8 cellular contexts compared by ENCODE assay signal in the genomic region with DNA sequence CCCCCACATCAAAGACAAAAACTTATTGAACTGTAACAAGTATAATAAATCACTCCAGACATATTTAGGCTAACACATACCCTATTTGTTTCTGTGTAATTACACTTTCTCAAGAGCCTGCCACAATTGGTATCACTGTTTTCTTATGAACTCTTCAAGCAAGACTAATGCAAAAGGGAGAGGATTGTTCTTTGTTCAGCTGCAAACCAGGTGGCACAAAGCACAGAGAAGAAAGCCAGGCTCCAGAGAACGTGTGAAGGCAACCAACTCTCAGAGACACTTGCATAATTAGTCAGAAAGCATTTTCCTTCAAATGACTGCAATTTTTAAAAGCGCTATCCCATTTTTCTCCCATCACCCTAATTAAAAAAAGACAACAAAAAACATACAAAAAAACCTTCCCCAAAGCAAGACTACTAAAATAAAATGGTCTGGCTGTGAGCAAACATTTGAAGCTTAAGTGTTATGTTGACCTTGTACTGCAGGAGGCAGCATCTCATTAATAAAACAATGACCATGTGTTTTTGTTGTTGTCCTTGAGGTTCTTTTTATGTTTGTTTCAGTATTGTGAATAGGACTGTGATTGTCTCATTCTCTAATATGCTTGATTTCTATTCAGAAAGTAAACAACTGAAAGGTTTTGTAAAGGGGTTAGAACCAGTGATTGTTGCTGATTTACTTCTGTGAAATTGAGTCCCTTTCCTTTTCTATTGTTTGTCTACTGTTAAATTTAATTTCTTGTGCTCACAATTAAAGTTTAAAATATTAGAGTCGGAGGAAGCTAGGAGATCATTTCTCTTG.
A peak's percentile ranks its signal among the peaks of the same experiment; 100 is the strongest.
DNase-seq lines count a peak whose midpoint lies in the region; ATAC-seq and TF ChIP-seq lines count a peak whose summit lies in the region.

No MANE protein-coding gene starts in this region.

- H3K4me3 ChIP-seq in dorsolateral prefrontal cortex (no peak overlapping the region), mucosa of descending colon (no peak overlapping the region)

- H3K4me1 ChIP-seq in mucosa of descending colon (ENCODE audit: low read depth): peaks cover 3% of the 10 kb centered on the region

- no peaks in the 10 kb centered on the region for H3K36me3 ChIP-seq in mucosa of descending colon (ENCODE audit: low read depth)

- H3K9me3 ChIP-seq in mucosa of descending colon: no peaks in the 10 kb centered on the region

- no peaks in the 10 kb centered on the region for H3K9me3 Mint-ChIP-seq in natural killer cell
- no peaks in the 10 kb centered on the region for H3K9me3 Mint-ChIP-seq in natural killer cell treated with Interleukin-12 subunit alpha and Interleukin-12 subunit beta and Interleukin-15 and Interleukin-18, amount 100 ng/mL, for 72 hours
- no peaks in the 10 kb centered on the region for H3K9me3 Mint-ChIP-seq in activated CD4-positive, alpha-beta memory T cell treated with anti-CD3 and anti-CD28 coated beads for 36 hours
- no peaks in the 10 kb centered on the region for H3K9me3 Mint-ChIP-seq in activated CD4-positive, alpha-beta T cell treated with anti-CD3 and anti-CD28 coated beads, Interleukin-2, amount 10 ng/mL, durations not matched to agents 7 days and 5 days

- H3K27me3 Mint-ChIP-seq in natural killer cell (ENCODE audit: low read depth in 2 of 2): peaks cover 2 to 9% of the 10 kb centered on the region in 2 donors
- H3K27me3 Mint-ChIP-seq in natural killer cell treated with Interleukin-12 subunit alpha and Interleukin-12 subunit beta and Interleukin-15 and Interleukin-18, amount 100 ng/mL, for 72 hours: peaks cover 6 to 24% of the 10 kb centered on the region in 2 donors
- no peaks in the 10 kb centered on the region for H3K27me3 Mint-ChIP-seq in activated CD4-positive, alpha-beta memory T cell treated with anti-CD3 and anti-CD28 coated beads for 36 hours
- H3K27me3 Mint-ChIP-seq in activated CD4-positive, alpha-beta T cell treated with anti-CD3 and anti-CD28 coated beads, Interleukin-2, amount 10 ng/mL, durations not matched to agents 7 days and 5 days: no peaks in the 10 kb centered on the region

- ATAC-seq in natural killer cell (no peak), mucosa of descending colon (peak; percentile 51), HG03521 (IDR thresholded peaks at IDR 0.05; ENCODE audit: unreplicated experiment) (no peak)
- ATAC-seq in natural killer cell treated with Interleukin-12 subunit alpha and Interleukin-12 subunit beta and Interleukin-15 and Interleukin-18, amount 100 ng/mL, for 72 hours: no peak

- DNase-seq in natural killer cell: no peak
- no peak for DNase-seq in natural killer cell treated with Interleukin-12 subunit alpha and Interleukin-12 subunit beta and Interleukin-15 and Interleukin-18, amount 100 ng/mL, for 72 hours (ENCODE audit: low spot score)
- DNase-seq in NCI-H345 (lab: John Stamatoyannopoulos, UW): peak; percentile 91
- no peak for DNase-seq in dorsolateral prefrontal cortex
- peak in 1 of 3 donors; percentile 56 for DNase-seq in mucosa of descending colon
- no peak for DNase-seq in activated CD4-positive, alpha-beta memory T cell treated with anti-CD3 and anti-CD28 coated beads for 36 hours
- no peak for DNase-seq in activated CD4-positive, alpha-beta T cell treated with anti-CD3 and anti-CD28 coated beads, Interleukin-2, amount 10 ng/mL, durations not matched to agents 7 days and 5 days

- no peak overlapping the region for H3K27ac ChIP-seq in dorsolateral prefrontal cortex

- H3K36me3 Mint-ChIP-seq in natural killer cell: no peaks in the 10 kb centered on the region
- no peaks in the 10 kb centered on the region for H3K36me3 Mint-ChIP-seq in natural killer cell treated with Interleukin-12 subunit alpha and Interleukin-12 subunit beta and Interleukin-15 and Interleukin-18, amount 100 ng/mL, for 72 hours
- no peaks in the 10 kb centered on the region for H3K36me3 Mint-ChIP-seq in activated CD4-positive, alpha-beta memory T cell treated with anti-CD3 and anti-CD28 coated beads for 36 hours
- no peaks in the 10 kb centered on the region for H3K36me3 Mint-ChIP-seq in activated CD4-positive, alpha-beta T cell treated with anti-CD3 and anti-CD28 coated beads, Interleukin-2, amount 10 ng/mL, durations not matched to agents 7 days and 5 days (ENCODE audit: low read depth)

- TF ChIP-seq CTCF in natural killer cell (IDR thresholded peaks at IDR 0.05): peak; percentile 11
- TF ChIP-seq CTCF in dorsolateral prefrontal cortex (IDR thresholded peaks at IDR 0.05 in 54 of 56, conservative IDR thresholded peaks at IDR 0.05 in 2 of 56; ENCODE audit: low read depth in 1 of 56, partially characterized antibody in 56 of 56): peak in 55 of 56 donors; percentile 21 to 73 (median 53)
- TF ChIP-seq CTCF in mucosa of descending colon (IDR thresholded peaks at IDR 0.05): peak; percentile 37

- no peak overlapping the region for H3K27ac Mint-ChIP-seq in natural killer cell
- H3K27ac Mint-ChIP-seq in natural killer cell treated with Interleukin-12 subunit alpha and Interleukin-12 subunit beta and Interleukin-15 and Interleukin-18, amount 100 ng/mL, for 72 hours: no peak overlapping the region
- H3K27ac Mint-ChIP-seq in activated CD4-positive, alpha-beta memory T cell treated with anti-CD3 and anti-CD28 coated beads for 36 hours: no peak overlapping the region
- no peak overlapping the region for H3K27ac Mint-ChIP-seq in activated CD4-positive, alpha-beta T cell treated with anti-CD3 and anti-CD28 coated beads, Interleukin-2, amount 10 ng/mL, durations not matched to agents 7 days and 5 days

- POLR2A ChIA-PET in activated CD4-positive, alpha-beta memory T cell treated with anti-CD3 and anti-CD28 coated beads for 36 hours (lab: Charles Lee): no interaction called here
- POLR2A ChIA-PET in activated CD4-positive, alpha-beta T cell treated with anti-CD3 and anti-CD28 coated beads, Interleukin-2, amount 10 ng/mL, durations not matched to agents 7 days and 5 days (lab: Charles Lee): no interaction called here

- intact Hi-C loops in natural killer cell (cut with micrococcal nuclease) (no loop called here), dorsolateral prefrontal cortex (cut with DNase I) (no loop called here), mucosa of descending colon (cut with DNase I, micrococcal nuclease) (no loop called here)
- intact Hi-C loops in activated CD4-positive, alpha-beta memory T cell treated with anti-CD3 and anti-CD28 coated beads for 36 hours (cut with micrococcal nuclease): no loop called here

- no peak overlapping the region for H3K4me3 Mint-ChIP-seq in natural killer cell
- no peak overlapping the region for H3K4me3 Mint-ChIP-seq in natural killer cell treated with Interleukin-12 subunit alpha and Interleukin-12 subunit beta and Interleukin-15 and Interleukin-18, amount 100 ng/mL, for 72 hours
- H3K4me3 Mint-ChIP-seq in activated CD4-positive, alpha-beta memory T cell treated with anti-CD3 and anti-CD28 coated beads for 36 hours: no peak overlapping the region
- H3K4me3 Mint-ChIP-seq in activated CD4-positive, alpha-beta T cell treated with anti-CD3 and anti-CD28 coated beads, Interleukin-2, amount 10 ng/mL, durations not matched to agents 7 days and 5 days: no peak overlapping the region

- CTCF ChIA-PET in activated CD4-positive, alpha-beta memory T cell treated with anti-CD3 and anti-CD28 coated beads for 36 hours (lab: Charles Lee): interaction anchor here (0.6 to 0.9 kb wide), 3 partner anchors 21 to 688 kb away, joined by 3 to 5 read pairs (median 3); no protein-coding TSS in a partner anchor
- CTCF ChIA-PET in activated CD4-positive, alpha-beta T cell treated with anti-CD3 and anti-CD28 coated beads, Interleukin-2, amount 10 ng/mL, durations not matched to agents 7 days and 5 days (lab: Charles Lee): interaction anchor here (1.2 kb wide), 1 partner anchor 177 kb away, joined by 3 read pairs; no protein-coding TSS in a partner anchor

- no peaks in the 10 kb centered on the region for H3K27me3 ChIP-seq in dorsolateral prefrontal cortex

- no peaks in the 10 kb centered on the region for H3K4me1 Mint-ChIP-seq in natural killer cell
- H3K4me1 Mint-ChIP-seq in natural killer cell treated with Interleukin-12 subunit alpha and Interleukin-12 subunit beta and Interleukin-15 and Interleukin-18, amount 100 ng/mL, for 72 hours (ENCODE audit: low read depth in 2 of 2): no peaks in the 10 kb centered on the region
- H3K4me1 Mint-ChIP-seq in activated CD4-positive, alpha-beta memory T cell treated with anti-CD3 and anti-CD28 coated beads for 36 hours (ENCODE audit: low read depth): no peaks in the 10 kb centered on the region
- H3K4me1 Mint-ChIP-seq in activated CD4-positive, alpha-beta T cell treated with anti-CD3 and anti-CD28 coated beads, Interleukin-2, amount 10 ng/mL, durations not matched to agents 7 days and 5 days: no peaks in the 10 kb centered on the region
